Comparison of ENCODE assay signal across 1 cellular context in the genomic region with DNA sequence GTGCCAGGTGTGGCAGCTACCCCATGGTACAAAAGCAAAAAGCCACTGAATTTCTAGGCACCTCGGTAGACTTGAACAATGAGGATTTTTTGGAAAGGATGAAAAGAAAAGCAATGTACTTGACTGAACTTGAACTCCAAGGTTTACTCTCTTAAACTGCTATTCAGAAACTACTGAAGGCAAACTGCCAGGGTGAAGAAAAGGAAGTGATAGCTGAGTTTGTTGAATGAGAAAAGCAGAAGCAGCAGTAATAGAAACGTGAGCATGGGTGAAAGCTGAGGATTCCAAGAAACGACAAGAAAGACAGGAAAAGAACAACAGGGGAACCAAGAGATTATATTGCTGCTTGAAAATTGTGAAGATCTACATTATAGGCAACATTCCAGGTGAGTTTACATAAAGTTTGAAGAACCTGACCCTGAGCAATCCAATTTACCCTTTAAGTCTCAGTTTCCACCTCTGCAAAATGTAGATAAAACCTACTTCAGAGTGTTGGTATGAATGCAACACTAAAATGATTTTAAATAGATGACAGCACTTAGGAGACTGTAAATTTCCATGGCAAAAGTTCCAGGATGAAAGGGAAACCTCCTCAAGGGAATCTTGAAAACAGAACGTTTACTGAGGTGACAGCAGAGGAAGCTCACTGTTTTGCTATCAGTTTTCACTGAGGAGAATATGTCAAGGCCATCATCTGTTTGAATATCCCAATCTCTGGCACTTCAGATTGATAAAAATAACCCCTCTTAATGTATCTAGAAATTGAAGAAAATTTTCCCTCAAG.
TF ChIP-seq lines count a peak whose summit lies in the region.

No MANE protein-coding gene starts in this region.

TF ChIP-seq in WTC11, 78 proteins besides CTCF, POLR2A, EP300 and RAD21 (continued from another document):
- TF ChIP-seq AFF4 (CRISPR knock-in tag; IDR thresholded peaks at IDR 0.05; ENCODE audit: borderline replicate concordance) (no peak), MLX (CRISPR knock-in tag; IDR thresholded peaks at IDR 0.05) (no peak), HMGXB4 (CRISPR knock-in tag; IDR thresholded peaks at IDR 0.05) (no peak), KAT7 (CRISPR knock-in tag; IDR thresholded peaks at IDR 0.05; ENCODE audit: borderline replicate concordance) (no peak), NFYB (CRISPR knock-in tag; conservative IDR thresholded peaks at IDR 0.05; ENCODE audit: low read depth) (no peak), GABPB1 (CRISPR knock-in tag; IDR thresholded peaks at IDR 0.05) (no peak), TEAD1 (CRISPR knock-in tag; IDR thresholded peaks at IDR 0.05) (no peak), OVOL2 (CRISPR knock-in tag; IDR thresholded peaks at IDR 0.05; ENCODE audit: borderline replicate concordance) (no peak), CDX4 (CRISPR knock-in tag; IDR thresholded peaks at IDR 0.05; ENCODE audit: borderline replicate concordance) (no peak), ZNF138 (CRISPR knock-in tag; conservative IDR thresholded peaks at IDR 0.05) (no peak)
TF ChIP-seq in WTC11: peak in this region for 0.
